ENCODE assay signal across 8 cellular contexts in the genomic region with DNA sequence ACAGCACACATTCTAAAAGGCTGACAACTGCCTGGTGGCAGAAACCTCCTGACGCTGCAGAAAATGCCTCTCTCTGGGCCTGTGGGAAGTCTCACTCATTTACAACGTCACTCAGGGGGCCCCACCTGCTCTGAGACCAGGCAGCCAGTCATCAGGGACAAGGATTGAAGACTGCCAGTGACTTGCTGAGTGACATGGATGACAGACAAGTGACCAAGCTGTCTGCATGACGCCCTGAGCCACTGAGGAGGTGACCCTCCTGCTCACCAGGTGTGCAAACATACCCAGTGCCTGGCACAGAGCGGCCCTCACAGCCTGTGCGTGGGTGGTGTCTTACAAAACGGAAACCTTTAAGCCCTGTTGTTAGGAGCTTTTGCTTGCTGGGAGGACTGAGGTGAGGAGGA.
A peak's percentile ranks its signal among the peaks of the same experiment; 100 is the strongest.
DNase-seq lines count a peak whose midpoint lies in the region; ATAC-seq and TF ChIP-seq lines count a peak whose summit lies in the region.

No MANE protein-coding gene starts in this region.

- H2BK15ac ChIP-seq in H9 (ENCODE audit: low read depth, low read length): no peak overlapping the region

- H2BK5ac ChIP-seq in H9 (ENCODE audit: insufficient read length, low read length): no peak overlapping the region

- no peaks in the 10 kb centered on the region for H3K79me2 ChIP-seq in H9 (ENCODE audit: insufficient read depth, low read length)

- H3K56ac ChIP-seq in H9 (ENCODE audit: insufficient read length, low read depth, low read length): no peak overlapping the region

- TF ChIP-seq CTCF in H9 (conservative IDR thresholded peaks at IDR 0.05): no peak

- H4K8ac ChIP-seq in H9 (replicated peaks; ENCODE audit: insufficient read length, low read depth, low read length): no peak overlapping the region

- H4K91ac ChIP-seq in H9 (ENCODE audit: insufficient read length, low read depth, low read length): no peak overlapping the region

- H3K9me3 Mint-ChIP-seq in H9: no peaks in the 10 kb centered on the region
- H3K9me3 Mint-ChIP-seq in T-helper 1 cell treated with Interleukin-12 subunit alpha and Interleukin-12 subunit beta and Interleukin-4 antibody, amounts not matched to agents 30 μg/mL and 1 μg/mL, for 36 hours: no peaks in the 10 kb centered on the region
- H3K9me3 Mint-ChIP-seq in central memory CD8-positive, alpha-beta T cell: no peaks in the 10 kb centered on the region

- H3K23me2 ChIP-seq in H9 (ENCODE audit: insufficient read length, low read depth, low read length, poor library complexity, severe bottlenecking): no peaks in the 10 kb centered on the region

- no CpG with 5 or more reads among the region's 6 CpGs for WGBS in H9 (ENCODE audit: extremely low coverage, insufficient read length, low lambda C conversion rate)

- H3K36me3 Mint-ChIP-seq in H9 (ENCODE audit: insufficient read depth in 1 of 3, low read depth in 3 of 3): no peaks in the 10 kb centered on the region
- H3K36me3 Mint-ChIP-seq in T-helper 1 cell treated with Interleukin-12 subunit alpha and Interleukin-12 subunit beta and Interleukin-4 antibody, amounts not matched to agents 30 μg/mL and 1 μg/mL, for 36 hours (ENCODE audit: low read depth): no peaks in the 10 kb centered on the region
- no peaks in the 10 kb centered on the region for H3K36me3 Mint-ChIP-seq in central memory CD8-positive, alpha-beta T cell (ENCODE audit: insufficient read depth)

- no peaks in the 10 kb centered on the region for H3K9me3 ChIP-seq in H9 (ENCODE audit: control insufficient read depth, low read depth, low read length)

- ATAC-seq in central memory CD8-positive, alpha-beta T cell (replicated peaks; ENCODE audit: extremely low read depth, poor library complexity, severe bottlenecking): peak; percentile 45
- ATAC-seq in GM19324 (IDR thresholded peaks at IDR 0.05; ENCODE audit: low FRiP score, unreplicated experiment): no peak

- H3K27me3 ChIP-seq in H9 (ENCODE audit: insufficient read depth, low read length): no peaks in the 10 kb centered on the region

- H3K14ac ChIP-seq in H9 (ENCODE audit: insufficient read depth, low read length): peak overlapping the region; percentile 44; the same call in 1 of the 2 replicates

- H3K79me1 ChIP-seq in H9 (ENCODE audit: insufficient read depth, low read depth, low read length, poor library complexity, severe bottlenecking): no peaks in the 10 kb centered on the region

- no peak overlapping the region for H2BK120ac ChIP-seq in H9 (ENCODE audit: low read depth, low read length, poor library complexity, severe bottlenecking)

- no peak overlapping the region for H3K4me3 Mint-ChIP-seq in H9
- H3K4me3 Mint-ChIP-seq in T-helper 1 cell treated with Interleukin-12 subunit alpha and Interleukin-12 subunit beta and Interleukin-4 antibody, amounts not matched to agents 30 μg/mL and 1 μg/mL, for 36 hours: peak overlapping the region; percentile 21
- H3K4me3 Mint-ChIP-seq in central memory CD8-positive, alpha-beta T cell: peak overlapping the region; percentile 4

- peaks cover 8% of the 10 kb centered on the region for H3K27me3 Mint-ChIP-seq in H9 (ENCODE audit: low read depth)
- H3K27me3 Mint-ChIP-seq in T-helper 1 cell treated with Interleukin-12 subunit alpha and Interleukin-12 subunit beta and Interleukin-4 antibody, amounts not matched to agents 30 μg/mL and 1 μg/mL, for 36 hours (ENCODE audit: low read depth): no peaks in the 10 kb centered on the region
- H3K27me3 Mint-ChIP-seq in central memory CD8-positive, alpha-beta T cell: no peaks in the 10 kb centered on the region

- H4K5ac ChIP-seq in H9 (ENCODE audit: insufficient read length, low read depth, low read length): no peak overlapping the region

- H2BK12ac ChIP-seq in H9 (ENCODE audit: insufficient read length, low read depth, low read length): no peak overlapping the region

- H3K4me1 ChIP-seq in H9 (ENCODE audit: insufficient read depth, low read length): no peaks in the 10 kb centered on the region

- no peak overlapping the region for H3T11ph ChIP-seq in H9 (ENCODE audit: low read length)

- peaks cover 14% of the 10 kb centered on the region in 2 experiments for H3K4me1 Mint-ChIP-seq in H9
- peaks cover 17% of the 10 kb centered on the region for H3K4me1 Mint-ChIP-seq in T-helper 1 cell treated with Interleukin-12 subunit alpha and Interleukin-12 subunit beta and Interleukin-4 antibody, amounts not matched to agents 30 μg/mL and 1 μg/mL, for 36 hours (ENCODE audit: low read depth)
- H3K4me1 Mint-ChIP-seq in central memory CD8-positive, alpha-beta T cell: peaks cover 24% of the 10 kb centered on the region

- H3K27ac ChIP-seq in H9 (ENCODE audit: insufficient read length, low read depth, low read length): no peak overlapping the region

- no peak overlapping the region for H3K4me2 ChIP-seq in H9 (ENCODE audit: insufficient read depth, insufficient read length, low read length)

- H3K9ac ChIP-seq in H9 (ENCODE audit: extremely low read depth, insufficient read length, low read length): no peak overlapping the region

- H2AFZ ChIP-seq in H9 (ENCODE audit: low read length): no peak overlapping the region

- no peak overlapping the region for H3K23ac ChIP-seq in H9 (ENCODE audit: insufficient read length, low read depth, low read length)

- H3K4ac ChIP-seq in H9 (ENCODE audit: low read depth, low read length): no peak overlapping the region

- H3K18ac ChIP-seq in H9 (ENCODE audit: insufficient read length, low read depth, low read length): no peak overlapping the region

- no peak overlapping the region for H2BK20ac ChIP-seq in H9 (ENCODE audit: low read depth, low read length, poor library complexity, severe bottlenecking)

- no peaks in the 10 kb centered on the region for H4K20me1 ChIP-seq in H9 (ENCODE audit: control insufficient read depth, insufficient read depth, insufficient read length)

- DNase-seq in H9 (no peak), AG08396 (ENCODE audit: low spot score) (no peak), mesenteric fat pad (ENCODE audit: low spot score) (no peak), occipital lobe (lab: John Stamatoyannopoulos, UW) (no peak)
- no peak for DNase-seq in central memory CD8-positive, alpha-beta T cell (ENCODE audit: low spot score in 2 of 2)
- DNase-seq in stimulated activated CD8-positive, alpha-beta memory T cell treated with anti-CD3 and anti-CD28 coated beads, Interleukin-7, amount 100 ng/mL, for 48 hours (ENCODE audit: extremely low read depth in 1 of 2, low read depth in 1 of 2): peak; percentile 7 to 49

- no peak overlapping the region for H2AK5ac ChIP-seq in H9 (ENCODE audit: insufficient read length, low read length)

- peak overlapping the region in 2 of 3 experiments; percentile 25 to 63; a peak in 3 of 7 replicates for H3K27ac Mint-ChIP-seq in H9
- H3K27ac Mint-ChIP-seq in T-helper 1 cell treated with Interleukin-12 subunit alpha and Interleukin-12 subunit beta and Interleukin-4 antibody, amounts not matched to agents 30 μg/mL and 1 μg/mL, for 36 hours: peak overlapping the region; percentile 60
- H3K27ac Mint-ChIP-seq in central memory CD8-positive, alpha-beta T cell (ENCODE audit: low read depth): peak overlapping the region; percentile 67

Comparison
In these comparisons a context has a peak if more than half of its experiments do, and no peak if none do; other contexts are left out.
1. DNase-seq: peak in stimulated activated CD8-positive, alpha-beta memory T cell treated with anti-CD3 and anti-CD28 coated beads, Interleukin-7, amount 100 ng/mL, for 48 hours (2 of 2); none in H9 (single experiment), central memory CD8-positive, alpha-beta T cell (0 of 2), AG08396 (single experiment), mesenteric fat pad (single experiment) and occipital lobe (single experiment).
2. H3K4me3 Mint-ChIP-seq: peak in T-helper 1 cell treated with Interleukin-12 subunit alpha and Interleukin-12 subunit beta and Interleukin-4 antibody, amounts not matched to agents 30 μg/mL and 1 μg/mL, for 36 hours (single experiment) and central memory CD8-positive, alpha-beta T cell (single experiment); none in H9 (0 of 2).
3. Peak in every context shown above with its lines, with median percentiles within 50 percentile points of each other: H3K27ac Mint-ChIP-seq.